ENCODE assay signal across 11 cellular contexts in the genomic region with DNA sequence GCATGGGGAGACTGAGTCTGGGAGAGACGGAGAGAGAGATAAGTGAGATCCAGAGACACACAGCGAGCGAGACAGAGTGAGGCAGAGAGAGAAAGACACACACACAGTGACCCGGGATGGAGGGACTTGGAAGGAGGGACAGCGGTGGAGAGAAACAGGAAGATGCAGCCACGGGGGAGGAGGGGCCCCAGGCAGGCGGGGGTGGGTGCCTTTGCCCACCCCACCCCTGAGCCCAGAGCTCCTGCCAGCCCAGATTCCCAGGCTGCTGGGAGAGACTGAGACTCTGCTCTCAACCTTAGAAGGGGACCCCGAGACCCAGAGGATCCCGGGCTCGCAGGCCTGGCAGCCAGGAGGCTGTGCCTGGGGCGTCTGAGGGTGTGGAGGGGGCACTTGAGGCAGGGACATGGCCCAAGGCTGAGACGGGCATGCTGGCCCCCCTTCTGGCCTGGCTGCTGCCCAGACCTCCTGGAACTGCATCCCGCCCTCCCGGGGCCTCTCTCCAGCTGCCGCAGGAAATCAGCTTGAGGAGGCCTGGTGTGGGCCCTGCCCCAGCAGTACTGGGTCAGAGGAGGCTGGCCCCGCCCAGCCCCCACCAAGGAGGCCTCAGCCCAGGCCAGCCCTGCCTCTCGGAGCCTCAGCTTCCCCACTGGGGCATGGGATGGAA. TPM values are rescaled to one million over a fixed set of nuclear protein-coding genes. Genes with fewer than 3 reads are reported as not detected.
DNase-seq lines count a peak whose midpoint lies in the region; ATAC-seq and TF ChIP-seq lines count a peak whose summit lies in the region.
"Had no signal": no experiment of that assay in that cellular context is flagged by ENCODE, and none has a peak within 500 bp of the region (broad histone marks: within the 10 kb centered on the region; RNA-seq: fewer than 3 reads in every experiment).

No MANE protein-coding gene starts in this region.

- H3K4me3 ChIP-seq in cardiac muscle cell (no peak overlapping the region), Caco-2 (ENCODE audit: low read depth, low read length) (no peak overlapping the region)
- H3K4me3 ChIP-seq: GM12878 had no signal

- H3K4me1 ChIP-seq in cardiac muscle cell (ENCODE audit: low read depth) (peaks cover 38% of the 10 kb centered on the region), Caco-2 (no peaks in the 10 kb centered on the region; the same call in 1 of the 2 replicates)

- H3K4me3 Mint-ChIP-seq in Caco-2 (ENCODE audit: unreplicated experiment): no peak overlapping the region
- H3K4me3 Mint-ChIP-seq: activated naive CD8-positive, alpha-beta T cell treated with anti-CD3 and anti-CD28 coated beads, Interleukin-2, amount 10 ng/mL, durations not matched to agents 7 days and 5 days had no signal

- H3K4me1 Mint-ChIP-seq in Caco-2 (ENCODE audit: low read depth, unreplicated experiment): peaks cover 8% of the 10 kb centered on the region

- H3K27me3 ChIP-seq in cardiac muscle cell: no peaks in the 10 kb centered on the region
- no peaks in the 10 kb centered on the region for H3K27me3 ChIP-seq in Caco-2 (replicated peaks; ENCODE audit: control insufficient read depth, insufficient read depth, low read length)

- H3K27me3 Mint-ChIP-seq in Caco-2 (ENCODE audit: insufficient read depth, unreplicated experiment): no peaks in the 10 kb centered on the region
- H3K27me3 Mint-ChIP-seq: activated naive CD8-positive, alpha-beta T cell treated with anti-CD3 and anti-CD28 coated beads, Interleukin-2, amount 10 ng/mL, durations not matched to agents 7 days and 5 days had no signal

- no peaks in the 10 kb centered on the region for H3K36me3 Mint-ChIP-seq in Caco-2 (ENCODE audit: insufficient read depth, unreplicated experiment)
- H3K36me3 Mint-ChIP-seq: activated naive CD8-positive, alpha-beta T cell treated with anti-CD3 and anti-CD28 coated beads, Interleukin-2, amount 10 ng/mL, durations not matched to agents 7 days and 5 days had no signal

- BruUV-seq in Caco-2 (replicated peaks; lab: Mats Ljungman, UMichigan): no TSS peak

- TF ChIP-seq CTCF in cardiac muscle cell (IDR thresholded peaks at IDR 0.05; ENCODE audit: low read depth, low read length): no peak
- no peak for TF ChIP-seq CTCF in Caco-2 (IDR thresholded peaks at IDR 0.05; ENCODE audit: insufficient read depth in 1 of 2, low read depth in 1 of 2, low read length in 1 of 2, severe bottlenecking in 1 of 2, unreplicated experiment in 1 of 2)

- H3K9me3 Mint-ChIP-seq in Caco-2 (ENCODE audit: unreplicated experiment): no peaks in the 10 kb centered on the region
- H3K9me3 Mint-ChIP-seq: activated naive CD8-positive, alpha-beta T cell treated with anti-CD3 and anti-CD28 coated beads, Interleukin-2, amount 10 ng/mL, durations not matched to agents 7 days and 5 days had no signal

- CTCF ChIA-PET in Caco-2 (lab: Charles Lee): no interaction called here

- H3K36me3 ChIP-seq in cardiac muscle cell (no peaks in the 10 kb centered on the region), Caco-2 (ENCODE audit: control insufficient read depth, insufficient read depth, low read length) (no peaks in the 10 kb centered on the region)

- H3K27ac ChIP-seq in cardiac muscle cell: peak overlapping the region; percentile 43

- no peak for ATAC-seq in HG02938 (IDR thresholded peaks at IDR 0.05; ENCODE audit: unreplicated experiment)
- ATAC-seq in HG03135 (IDR thresholded peaks at IDR 0.05; ENCODE audit: unreplicated experiment): no peak
- ATAC-seq: GM12878 had no signal

- H3K27ac Mint-ChIP-seq in Caco-2 (ENCODE audit: unreplicated experiment): no peak overlapping the region
- H3K27ac Mint-ChIP-seq: activated naive CD8-positive, alpha-beta T cell treated with anti-CD3 and anti-CD28 coated beads, Interleukin-2, amount 10 ng/mL, durations not matched to agents 7 days and 5 days had no signal

- POLR2A ChIA-PET in Caco-2 (lab: Charles Lee): interaction anchor here (0.5 to 0.6 kb wide), 2 partner anchors 38 to 65 kb away, joined by 3 to 7 read pairs; no protein-coding TSS in a partner anchor

- H3K9me3 ChIP-seq in cardiac muscle cell (ENCODE audit: low read depth): no peaks in the 10 kb centered on the region
- H3K9me3 ChIP-seq in Caco-2: no peaks in the 10 kb centered on the region

- intact Hi-C loops in posterior vena cava (cut with DNase I) (loop anchor here in 1 of 2 donors (5.0 kb wide), 1 partner anchor 36 kb away; no protein-coding TSS in a partner anchor), Caco-2 (cut with micrococcal nuclease; ENCODE audit: unreplicated experiment) (no loop called here)

- DNase-seq in C1 segment of cervical spinal cord (lab: John Stamatoyannopoulos, UW): peak in 8 of 14 donors; percentile 29 to 79 (median 36)
- peak; percentile 51 for DNase-seq in T1000 (lab: John Stamatoyannopoulos, UW)
- peak; percentile 36 to 93 for DNase-seq in cardiac muscle cell (ENCODE audit: low read depth in 1 of 2, low spot score in 1 of 2)
- DNase-seq in posterior vena cava (ENCODE audit: low spot score): peak; percentile 95
- DNase-seq in GOT3 (lab: John Stamatoyannopoulos, UW): no peak
- no peak for DNase-seq in Caco-2
- DNase-seq: activated naive CD8-positive, alpha-beta T cell treated with anti-CD3 and anti-CD28 coated beads, Interleukin-2, amount 10 ng/mL, durations not matched to agents 7 days and 5 days; NCI-H1930 had no signal

RNA-seq across cellular contexts. Expression of gene H1-8, which starts 18.1 kb away (rescaled TPM):
- not detected in 2 replicates for total RNA-seq in cardiac muscle cell
- not detected in 2 replicates for polyA plus RNA-seq in cardiac muscle cell
- total RNA-seq in posterior vena cava: not detected
- total RNA-seq in Caco-2 (2022): not detected in 2 replicates
- total RNA-seq: activated naive CD8-positive, alpha-beta T cell treated with anti-CD3 and anti-CD28 coated beads, Interleukin-2, amount 10 ng/mL, durations not matched to agents 7 days and 5 days; GM12878 had no signal
- polyA plus RNA-seq: GM12878 had no signal

RNA-seq across cellular contexts. Expression of gene RHO, which starts 32.6 kb away (rescaled TPM):
- total RNA-seq in cardiac muscle cell (not detected in 2 replicates), posterior vena cava (not detected), Caco-2 (2022) (not detected in 2 replicates)
- polyA plus RNA-seq in cardiac muscle cell: not detected in 2 replicates
- total RNA-seq: activated naive CD8-positive, alpha-beta T cell treated with anti-CD3 and anti-CD28 coated beads, Interleukin-2, amount 10 ng/mL, durations not matched to agents 7 days and 5 days; GM12878 had no signal
- polyA plus RNA-seq: GM12878 had no signal

RNA-seq across cellular contexts. Expression of gene PLXND1, which starts 45.4 kb away (rescaled TPM):
- 24.6 and 56.5 TPM in 2 replicates for total RNA-seq in cardiac muscle cell
- 15.0 and 30.3 TPM in 2 replicates for polyA plus RNA-seq in cardiac muscle cell
- 100 to 1,000 TPM; 155 to 241 TPM for total RNA-seq in posterior vena cava
- 26.3 and 33.0 TPM in 2 replicates for total RNA-seq in Caco-2 (2022)

Comparison
In these comparisons a context has a peak if more than half of its experiments do, and no peak if none do; other contexts are left out.
1. DNase-seq: peak in C1 segment of cervical spinal cord (8 of 14), T1000 (single experiment), cardiac muscle cell (2 of 2) and posterior vena cava (single experiment); none in GOT3 (single experiment) and Caco-2 (0 of 2).